Comparison of ENCODE assay signal across 15 cellular contexts in genomic region chr12:50258167-50258551, GRCh38. TPM values are rescaled to one million over a fixed set of nuclear protein-coding genes. Genes with fewer than 3 reads are reported as not detected.
DNase-seq lines count a peak whose midpoint lies in the region; ATAC-seq, FAIRE-seq and TF ChIP-seq lines count a peak whose summit lies in the region.
"Had no signal": no experiment of that assay in that cellular context is flagged by ENCODE, and none has a peak within 500 bp of the region (broad histone marks: within the 10 kb centered on the region; RNA-seq: fewer than 3 reads in every experiment).

No MANE protein-coding gene starts in this region.

- H3K36me3 ChIP-seq in heart left ventricle (no peaks in the 10 kb centered on the region), parathyroid adenoma (ENCODE audit: control insufficient read depth, insufficient read depth, low read length) (no peaks in the 10 kb centered on the region)
- H3K36me3 ChIP-seq: brain microvascular endothelial cell had no signal

- H3K23me2 ChIP-seq in H9 (ENCODE audit: insufficient read length, low read depth, low read length, poor library complexity, severe bottlenecking), result no peaks in the 10 kb centered on the region

- H3K79me2 ChIP-seq in parathyroid adenoma, result no peaks in the 10 kb centered on the region
- H3K79me2 ChIP-seq in H9 (ENCODE audit: insufficient read depth, low read length), result no peaks in the 10 kb centered on the region

- H4K5ac ChIP-seq in H9 (ENCODE audit: insufficient read length, low read depth, low read length), result no peak overlapping the region

- H2AFZ ChIP-seq in parathyroid adenoma (peak overlapping the region; percentile 43), H9 (ENCODE audit: low read length) (no peak overlapping the region)

- CTCF ChIA-PET in A549 (lab: Yijun Ruan, JAX), result interaction anchor here (1.4 kb wide), 2 partner anchors 57 to 82 kb away, joined by 4 read pairs; no protein-coding TSS in a partner anchor

- no peaks in the 10 kb centered on the region for H3K27me3 Mint-ChIP-seq in activated T-helper 2 cell treated with anti-CD3 and anti-CD28 coated beads, Interferon-gamma antibody, Interleukin-2, Interleukin-4, amounts not matched to agents 10 μg/mL and 5 μg/mL and 100 μg/mL, durations not matched to agents 14 hours and 24 hours and 36 hours (ENCODE audit: low read depth)
- no peaks in the 10 kb centered on the region for H3K27me3 Mint-ChIP-seq in H9 (ENCODE audit: low read depth)
- H3K27me3 Mint-ChIP-seq: stimulated activated naive CD8-positive, alpha-beta T cell treated with anti-CD3 and anti-CD28 coated beads, Interleukin-15, amount 100 ng/mL, for 72 hours; T-helper 17 cell had no signal

- no peaks in the 10 kb centered on the region for H3K79me1 ChIP-seq in H9 (ENCODE audit: insufficient read depth, low read depth, low read length, poor library complexity, severe bottlenecking)

- H3K23ac ChIP-seq in H9 (ENCODE audit: insufficient read length, low read depth, low read length), result no peak overlapping the region

- H4K8ac ChIP-seq in H9 (replicated peaks; ENCODE audit: insufficient read length, low read depth, low read length), result no peak overlapping the region

- no peak overlapping the region for H3K14ac ChIP-seq in H9 (ENCODE audit: insufficient read depth, low read length)

- H3T11ph ChIP-seq in H9 (ENCODE audit: low read length), result no peak overlapping the region

- intact Hi-C loops in activated T-helper 2 cell treated with anti-CD3 and anti-CD28 coated beads, Interferon-gamma antibody, Interleukin-2, Interleukin-4, amounts not matched to agents 10 μg/mL and 5 μg/mL and 100 μg/mL, durations not matched to agents 14 hours and 24 hours and 36 hours (cut with micrococcal nuclease), result no loop called here
- intact Hi-C loops in heart left ventricle (cut with DNase I), result loop anchor here in 1 of 10 donors (5.0 kb wide), 1 partner anchor 36 kb away; no protein-coding TSS in a partner anchor

- no peak overlapping the region for H4K91ac ChIP-seq in H9 (ENCODE audit: insufficient read length, low read depth, low read length)

- ATAC-seq in A549 (peak; percentile 58 to 71; a peak in 5 of 6 replicates), heart left ventricle (peak; percentile 60 to 87 (median 76)), GM19452 (IDR thresholded peaks at IDR 0.05; ENCODE audit: unreplicated experiment) (no peak)
- ATAC-seq: stimulated activated naive CD8-positive, alpha-beta T cell treated with anti-CD3 and anti-CD28 coated beads, Interleukin-15, amount 100 ng/mL, for 72 hours; T-helper 17 cell had no signal

- 38% methylated on average over 5 of the region's 5 CpGs for WGBS in A549 (ENCODE audit: missing lambda C conversion rate)
- WGBS in heart left ventricle, 4 donors, result 37 to 57% (median 48%) methylated on average over 5 of the region's 5 CpGs
- no CpG with 5 or more reads among the region's 5 CpGs for WGBS in H9 (ENCODE audit: extremely low coverage, insufficient read length, low lambda C conversion rate)

- H3K4me1 ChIP-seq in A549 (peaks cover 58% of the 10 kb centered on the region), heart left ventricle (peaks cover 3 to 52% (median 27%) of the 10 kb centered on the region in 12 donors), parathyroid adenoma (peaks cover 13% of the 10 kb centered on the region), H9 (ENCODE audit: insufficient read depth, low read length) (no peaks in the 10 kb centered on the region)

- no peak overlapping the region for H2BK15ac ChIP-seq in H9 (ENCODE audit: low read depth, low read length)

- no peak overlapping the region for H3K4ac ChIP-seq in H9 (ENCODE audit: low read depth, low read length)

- H2BK120ac ChIP-seq in H9 (ENCODE audit: low read depth, low read length, poor library complexity, severe bottlenecking), result no peak overlapping the region

- TF ChIP-seq RAD21 in A549 (conservative IDR thresholded peaks at IDR 0.05 in 1 of 2, IDR thresholded peaks at IDR 0.05 in 1 of 2), result no peak

- POLR2A ChIA-PET in A549 (lab: Yijun Ruan, JAX), result no interaction called here

- DNase-seq in A549 (ENCODE audit: low read depth in 1 of 2, low spot score in 1 of 2) (peak in 1 of 2 experiments; percentile 32), heart left ventricle (peak in 3 of 5 donors; percentile 15 to 56 (median 37)), H9 (no peak), GDM1 (lab: John Stamatoyannopoulos, UW) (no peak), NCI-H2081 treated with DMSO at 0.1 percent for 48 hours (lab: John Stamatoyannopoulos, UW) (no peak)
- no peak for DNase-seq in activated T-helper 2 cell treated with anti-CD3 and anti-CD28 coated beads, Interferon-gamma antibody, Interleukin-2, Interleukin-4, amounts not matched to agents 10 μg/mL and 5 μg/mL and 100 μg/mL, durations not matched to agents 14 hours and 24 hours and 36 hours (ENCODE audit: low spot score)
- DNase-seq: activated T-cell treated with anti-CD3 and anti-CD28 coated beads for 4 hours; foreskin melanocyte; GF-D8; midbrain; stimulated activated naive CD8-positive, alpha-beta T cell treated with anti-CD3 and anti-CD28 coated beads, Interleukin-15, amount 100 ng/mL, for 72 hours; T-helper 17 cell had no signal

- TF ChIP-seq CTCF in A549 (IDR thresholded peaks at IDR 0.05) (no peak), heart left ventricle (IDR thresholded peaks at IDR 0.05) (no peak), parathyroid adenoma (IDR thresholded peaks at IDR 0.05) (no peak), H9 (conservative IDR thresholded peaks at IDR 0.05) (no peak)

- TF ChIP-seq POLR2A in A549 (IDR thresholded peaks at IDR 0.05; ENCODE audit: low read length) (no peak), heart left ventricle (IDR thresholded peaks at IDR 0.05) (no peak)

- H3K4me3 ChIP-seq in A549 (no peak overlapping the region), heart left ventricle (no peak overlapping the region), parathyroid adenoma (ENCODE audit: low read depth, low read length) (no peak overlapping the region)

- H3K27ac Mint-ChIP-seq in activated T-helper 2 cell treated with anti-CD3 and anti-CD28 coated beads, Interferon-gamma antibody, Interleukin-2, Interleukin-4, amounts not matched to agents 10 μg/mL and 5 μg/mL and 100 μg/mL, durations not matched to agents 14 hours and 24 hours and 36 hours, result peak overlapping the region; percentile 13
- peak overlapping the region in 1 of 3 experiments; percentile 14; a peak in 1 of 7 replicates for H3K27ac Mint-ChIP-seq in H9
- H3K27ac Mint-ChIP-seq: stimulated activated naive CD8-positive, alpha-beta T cell treated with anti-CD3 and anti-CD28 coated beads, Interleukin-15, amount 100 ng/mL, for 72 hours had no signal

- peaks cover 58% of the 10 kb centered on the region for H3K4me1 Mint-ChIP-seq in activated T-helper 2 cell treated with anti-CD3 and anti-CD28 coated beads, Interferon-gamma antibody, Interleukin-2, Interleukin-4, amounts not matched to agents 10 μg/mL and 5 μg/mL and 100 μg/mL, durations not matched to agents 14 hours and 24 hours and 36 hours (ENCODE audit: low read depth)
- H3K4me1 Mint-ChIP-seq in H9, result no peaks in the 10 kb centered on the region; a peak in 1 of 4 replicates

- H2BK12ac ChIP-seq in H9 (ENCODE audit: insufficient read length, low read depth, low read length), result no peak overlapping the region

- FAIRE-seq in A549 (lab: Jason Lieb, UNC), result no peak

- no peaks in the 10 kb centered on the region for H3K9me3 ChIP-seq in A549
- H3K9me3 ChIP-seq in heart left ventricle, result no peaks in the 10 kb centered on the region
- H3K9me3 ChIP-seq in parathyroid adenoma (ENCODE audit: control insufficient read depth, low read length), result no peaks in the 10 kb centered on the region
- H3K9me3 ChIP-seq in H9 (ENCODE audit: control insufficient read depth, low read depth, low read length), result no peaks in the 10 kb centered on the region

- peaks cover 79% of the 10 kb centered on the region for H3K36me3 Mint-ChIP-seq in activated T-helper 2 cell treated with anti-CD3 and anti-CD28 coated beads, Interferon-gamma antibody, Interleukin-2, Interleukin-4, amounts not matched to agents 10 μg/mL and 5 μg/mL and 100 μg/mL, durations not matched to agents 14 hours and 24 hours and 36 hours (ENCODE audit: low read depth)
- H3K36me3 Mint-ChIP-seq in H9 (ENCODE audit: insufficient read depth in 1 of 3, low read depth in 3 of 3), result no peaks in the 10 kb centered on the region

- no peak overlapping the region for H2BK5ac ChIP-seq in H9 (ENCODE audit: insufficient read length, low read length)

- no peak overlapping the region for H2AK5ac ChIP-seq in H9 (ENCODE audit: insufficient read length, low read length)

- H3K27ac ChIP-seq in A549 (peak overlapping the region; percentile 25 to 37; a peak in 4 of 6 replicates), heart left ventricle (peak overlapping the region; percentile 15 to 76 (median 52)), parathyroid adenoma (peak overlapping the region; percentile 60), H9 (ENCODE audit: insufficient read length, low read depth, low read length) (no peak overlapping the region)
- H3K27ac ChIP-seq: brain microvascular endothelial cell had no signal

- H4K20me1 ChIP-seq in H9 (ENCODE audit: control insufficient read depth, insufficient read depth, insufficient read length), result no peaks in the 10 kb centered on the region

- H3K27me3 ChIP-seq in heart left ventricle, result no peaks in the 10 kb centered on the region
- H3K27me3 ChIP-seq in parathyroid adenoma (ENCODE audit: control insufficient read depth, insufficient read depth, low read length), result no peaks in the 10 kb centered on the region
- no peaks in the 10 kb centered on the region for H3K27me3 ChIP-seq in H9 (ENCODE audit: insufficient read depth, low read length)
- H3K27me3 ChIP-seq: brain microvascular endothelial cell had no signal

- H3K4me3 Mint-ChIP-seq in activated T-helper 2 cell treated with anti-CD3 and anti-CD28 coated beads, Interferon-gamma antibody, Interleukin-2, Interleukin-4, amounts not matched to agents 10 μg/mL and 5 μg/mL and 100 μg/mL, durations not matched to agents 14 hours and 24 hours and 36 hours (ENCODE audit: low read depth), result no peak overlapping the region
- no peak overlapping the region for H3K4me3 Mint-ChIP-seq in H9
- H3K4me3 Mint-ChIP-seq: stimulated activated naive CD8-positive, alpha-beta T cell treated with anti-CD3 and anti-CD28 coated beads, Interleukin-15, amount 100 ng/mL, for 72 hours; T-helper 17 cell had no signal

- peak overlapping the region; percentile 63 for H3K4me2 ChIP-seq in A549
- peak overlapping the region; percentile 47 for H3K4me2 ChIP-seq in parathyroid adenoma (ENCODE audit: low read length)
- no peak overlapping the region for H3K4me2 ChIP-seq in H9 (ENCODE audit: insufficient read depth, insufficient read length, low read length)

- H2BK20ac ChIP-seq in H9 (ENCODE audit: low read depth, low read length, poor library complexity, severe bottlenecking), result no peak overlapping the region

- no peak overlapping the region for H3K56ac ChIP-seq in H9 (ENCODE audit: insufficient read length, low read depth, low read length)

- H3K9ac ChIP-seq in parathyroid adenoma, result no peak overlapping the region
- H3K9ac ChIP-seq in H9 (ENCODE audit: extremely low read depth, insufficient read length, low read length), result no peak overlapping the region

- H3K18ac ChIP-seq in H9 (ENCODE audit: insufficient read length, low read depth, low read length), result no peak overlapping the region

- TF ChIP-seq EP300 in A549 (IDR thresholded peaks at IDR 0.05), result no peak

- no peaks in the 10 kb centered on the region for H3K9me3 Mint-ChIP-seq in activated T-helper 2 cell treated with anti-CD3 and anti-CD28 coated beads, Interferon-gamma antibody, Interleukin-2, Interleukin-4, amounts not matched to agents 10 μg/mL and 5 μg/mL and 100 μg/mL, durations not matched to agents 14 hours and 24 hours and 36 hours
- H3K9me3 Mint-ChIP-seq in H9, result no peaks in the 10 kb centered on the region
- H3K9me3 Mint-ChIP-seq: stimulated activated naive CD8-positive, alpha-beta T cell treated with anti-CD3 and anti-CD28 coated beads, Interleukin-15, amount 100 ng/mL, for 72 hours had no signal

RNA-seq across cellular contexts. Expression of gene LIMA1, which starts 25.2 kb away (rescaled TPM):
- polyA plus RNA-seq in A549 (2011; rRNA removed) (21.4 and 23.4 TPM in 2 replicates), A549 (2017; fragmentation: RNase III; extraction: RNeasy Plus Mini Kit Qiagen cat#74134 plus additional on column Dnase treatment) (9.0 to 12.0 TPM (median 10.1 TPM) in 3 replicates), heart left ventricle (10 to 100 TPM; 11.6 to 13.1 TPM)
- polyA plus RNA-seq in A549 (2012; cell fraction: cytosol; rRNA removed), result 3.5 TPM in 2 replicates
- polyA plus RNA-seq in A549 (2012; cell fraction: nucleus; rRNA removed), result 3.3 and 5.4 TPM in 2 replicates
- 27.3 and 29.3 TPM in 2 replicates for polyA minus RNA-seq in A549 (2011; rRNA and poly(A)+ RNA removed)
- total RNA-seq in activated T-helper 2 cell treated with anti-CD3 and anti-CD28 coated beads, Interferon-gamma antibody, Interleukin-2, Interleukin-4, amounts not matched to agents 10 μg/mL and 5 μg/mL and 100 μg/mL, durations not matched to agents 14 hours and 24 hours and 36 hours, result 331 and 333 TPM in 2 replicates
- total RNA-seq in heart left ventricle (10 to 100 TPM; 12.7 to 38.8 (median 14.8) TPM), H9 (2021) (40.8 and 42.1 TPM in 2 replicates)

Comparison
In these comparisons a context has a peak if more than half of its experiments do, and no peak if none do; other contexts are left out.
1. DNase-seq: peak in heart left ventricle (3 of 5); none in activated T-helper 2 cell treated with anti-CD3 and anti-CD28 coated beads, Interferon-gamma antibody, Interleukin-2, Interleukin-4, amounts not matched to agents 10 μg/mL and 5 μg/mL and 100 μg/mL, durations not matched to agents 14 hours and 24 hours and 36 hours (single experiment), H9 (single experiment), GDM1 (single experiment) and NCI-H2081 treated with DMSO at 0.1 percent for 48 hours (single experiment).